ENCODE assay signal across 11 cellular contexts in genomic region chr17:68184141-68184571, GRCh38.
DNase-seq lines count a peak whose midpoint lies in the region; ATAC-seq and TF ChIP-seq lines count a peak whose summit lies in the region.
"Had no signal": no experiment of that assay in that cellular context is flagged by ENCODE, and none has a peak within 500 bp of the region (broad histone marks: within the 10 kb centered on the region; RNA-seq: fewer than 3 reads in every experiment).

No MANE protein-coding gene starts in this region.

- H3K36me3 ChIP-seq in ACC112 (ENCODE audit: insufficient read depth, low read length) = no peaks in the 10 kb centered on the region
- H3K36me3 ChIP-seq: SJSA1 had no signal

- peak overlapping the region; percentile 55 for H3K27ac Mint-ChIP-seq in activated T-helper 17 cell treated with anti-CD3 and anti-CD28 coated beads, Interleukin-2, amount 50 U/mL, for 72 hours

- no peaks in the 10 kb centered on the region for H3K27me3 ChIP-seq in ACC112 (ENCODE audit: insufficient read depth, low read length)
- H3K27me3 ChIP-seq: SJSA1 had no signal

- H3K27ac ChIP-seq in ACC112 (ENCODE audit: low read depth, low read length) = no peak overlapping the region
- H3K27ac ChIP-seq: SJSA1 had no signal

- ATAC-seq in activated T-helper 17 cell treated with anti-CD3 and anti-CD28 coated beads, Interleukin-2, amount 50 U/mL, for 72 hours (replicated peaks) = no peak
- ATAC-seq in HG03354 (IDR thresholded peaks at IDR 0.05; ENCODE audit: poor library complexity, severe bottlenecking, unreplicated experiment) (no peak), GM18861 (IDR thresholded peaks at IDR 0.05; ENCODE audit: unreplicated experiment) (no peak)

- no peaks in the 10 kb centered on the region for H3K79me2 ChIP-seq in ACC112 (ENCODE audit: control insufficient read depth, insufficient read depth, low read length, unreplicated experiment)

- H3K9me3 Mint-ChIP-seq in activated T-helper 17 cell treated with anti-CD3 and anti-CD28 coated beads, Interleukin-2, amount 50 U/mL, for 72 hours = peaks cover 3% of the 10 kb centered on the region

- H3K4me1 ChIP-seq in ACC112 (ENCODE audit: control insufficient read depth, insufficient read depth, low read length, unreplicated experiment) = no peaks in the 10 kb centered on the region
- H3K4me1 ChIP-seq: SJSA1 had no signal

- no peak overlapping the region for H3K4me3 ChIP-seq in ACC112 (ENCODE audit: low read depth, low read length)
- H3K4me3 ChIP-seq: SJSA1 had no signal

- H3K4me1 Mint-ChIP-seq in activated T-helper 17 cell treated with anti-CD3 and anti-CD28 coated beads, Interleukin-2, amount 50 U/mL, for 72 hours = peaks cover 27% of the 10 kb centered on the region

- H3K36me3 Mint-ChIP-seq in activated T-helper 17 cell treated with anti-CD3 and anti-CD28 coated beads, Interleukin-2, amount 50 U/mL, for 72 hours (ENCODE audit: low read depth) = no peaks in the 10 kb centered on the region

- TF ChIP-seq CTCF in GM20000 (IDR thresholded peaks at IDR 0.05; ENCODE audit: extremely low read depth, missing control alignments) = no peak

- no peaks in the 10 kb centered on the region for H3K27me3 Mint-ChIP-seq in activated T-helper 17 cell treated with anti-CD3 and anti-CD28 coated beads, Interleukin-2, amount 50 U/mL, for 72 hours

- in situ Hi-C loops in KBM-7 (cut with MboI; ENCODE audit: low pct_unique_long_range_greater_than_20kb, low sequenced_read_pairs) = no loop called here

- DNase-seq in GM20000 (ENCODE audit: low spot score) (peak; percentile 2), islet precursor cell (peak; percentile 69), mucosa of gallbladder (ENCODE audit: low spot score) (no peak), KBM-7 (no peak)
- DNase-seq: caudate nucleus, NCI-H526 had no signal

- peak overlapping the region; percentile 43 for H2AFZ ChIP-seq in ACC112 (ENCODE audit: low read length, unreplicated experiment)

- H3K4me3 Mint-ChIP-seq in activated T-helper 17 cell treated with anti-CD3 and anti-CD28 coated beads, Interleukin-2, amount 50 U/mL, for 72 hours = peak overlapping the region; percentile 80

Comparison
In these comparisons a context has a peak if more than half of its experiments do, and no peak if none do; other contexts are left out.
1. DNase-seq: peak in GM20000 (single experiment) and islet precursor cell (single experiment); none in mucosa of gallbladder (single experiment) and KBM-7 (single experiment).